Comparison of ENCODE assay signal across 9 cellular contexts in genomic region chr2:168469281-168469988, GRCh38. TPM values are rescaled to one million over a fixed set of nuclear protein-coding genes. Genes with fewer than 3 reads are reported as not detected.
DNase-seq lines count a peak whose midpoint lies in the region; ATAC-seq and TF ChIP-seq lines count a peak whose summit lies in the region.
"Had no signal": no experiment of that assay in that cellular context is flagged by ENCODE, and none has a peak within 500 bp of the region (broad histone marks: within the 10 kb centered on the region; RNA-seq: fewer than 3 reads in every experiment).

No MANE protein-coding gene starts in this region.

- no peak for DNase-seq in activated naive CD4-positive, alpha-beta T cell treated with anti-CD3 and anti-CD28 coated beads for 36 hours
- DNase-seq in OCI-LY7 (ENCODE audit: low spot score) (peak; percentile 12), upper lobe of right lung (no peak), brain microvascular endothelial cell (no peak)
- no peak for DNase-seq in activated naive CD4-positive, alpha-beta T cell treated with Interleukin-2 at 50 U/mL for 16 hours
- no peak for DNase-seq in activated naive CD4-positive, alpha-beta T cell (lab: John Stamatoyannopoulos, UW)
- DNase-seq: Peyer's patch had no signal

- H3K27me3 Mint-ChIP-seq in activated naive CD4-positive, alpha-beta T cell treated with anti-CD3 and anti-CD28 coated beads, Interleukin-2, amount 50 U/mL, for 24 hours = no peaks in the 10 kb centered on the region
- no peaks in the 10 kb centered on the region for H3K27me3 Mint-ChIP-seq in activated naive CD4-positive, alpha-beta T cell treated with anti-CD3 and anti-CD28 coated beads for 36 hours (ENCODE audit: low read depth)

- H3K36me3 Mint-ChIP-seq in activated naive CD4-positive, alpha-beta T cell treated with anti-CD3 and anti-CD28 coated beads, Interleukin-2, amount 50 U/mL, for 24 hours = peaks cover 5% of the 10 kb centered on the region
- H3K36me3 Mint-ChIP-seq in activated naive CD4-positive, alpha-beta T cell treated with anti-CD3 and anti-CD28 coated beads for 36 hours (ENCODE audit: low read depth) = peaks cover 5% of the 10 kb centered on the region

- H3K9me3 ChIP-seq in OCI-LY7 (ENCODE audit: low read length) (no peaks in the 10 kb centered on the region), upper lobe of right lung (no peaks in the 10 kb centered on the region)
- H3K9me3 ChIP-seq: Peyer's patch had no signal

- H3K4me1 Mint-ChIP-seq in activated naive CD4-positive, alpha-beta T cell treated with anti-CD3 and anti-CD28 coated beads, Interleukin-2, amount 50 U/mL, for 24 hours = peaks cover 90% of the 10 kb centered on the region
- peaks cover 77% of the 10 kb centered on the region for H3K4me1 Mint-ChIP-seq in activated naive CD4-positive, alpha-beta T cell treated with anti-CD3 and anti-CD28 coated beads for 36 hours (ENCODE audit: low read depth)

- BruUV-seq in OCI-LY7 (replicated peaks; lab: Mats Ljungman, UMichigan) = no TSS peak

- in situ Hi-C loops in brain microvascular endothelial cell (cut with HindIII; ENCODE audit: low pct_ligation_motif_present, low sequenced_read_pairs) = no loop called here

- CTCF ChIA-PET in activated naive CD4-positive, alpha-beta T cell treated with anti-CD3 and anti-CD28 coated beads for 36 hours (lab: Charles Lee) = interaction anchor here (1.1 to 2.9 kb wide), 3 partner anchors 9 to 18 kb away, joined by 3 to 10 read pairs (median 6); no protein-coding TSS in a partner anchor
- CTCF ChIA-PET in OCI-LY7 (lab: Charles Lee; ENCODE audit: unreplicated experiment) = no interaction called here

- no peaks in the 10 kb centered on the region for H3K9me3 Mint-ChIP-seq in activated naive CD4-positive, alpha-beta T cell treated with anti-CD3 and anti-CD28 coated beads, Interleukin-2, amount 50 U/mL, for 24 hours
- no peaks in the 10 kb centered on the region for H3K9me3 Mint-ChIP-seq in activated naive CD4-positive, alpha-beta T cell treated with anti-CD3 and anti-CD28 coated beads for 36 hours

- H3K27ac ChIP-seq in OCI-LY7 (ENCODE audit: low read depth, low read length, poor library complexity, severe bottlenecking) (no peak overlapping the region), upper lobe of right lung (no peak overlapping the region), brain microvascular endothelial cell (no peak overlapping the region)
- H3K27ac ChIP-seq: Peyer's patch had no signal

- POLR2A ChIA-PET in OCI-LY7 (lab: Charles Lee) = interaction anchor here (0.9 to 1.0 kb wide), 2 partner anchors 13 to 330 kb away, joined by 3 to 4 read pairs; no protein-coding TSS in a partner anchor

- H3K4me3 Mint-ChIP-seq in activated naive CD4-positive, alpha-beta T cell treated with anti-CD3 and anti-CD28 coated beads, Interleukin-2, amount 50 U/mL, for 24 hours = peak overlapping the region; percentile 2
- no peak overlapping the region for H3K4me3 Mint-ChIP-seq in activated naive CD4-positive, alpha-beta T cell treated with anti-CD3 and anti-CD28 coated beads for 36 hours

- no peak for TF ChIP-seq CTCF in OCI-LY7 (conservative IDR thresholded peaks at IDR 0.05; ENCODE audit: low read length)
- TF ChIP-seq CTCF in upper lobe of right lung (IDR thresholded peaks at IDR 0.05) = no peak
- no peak for TF ChIP-seq CTCF in brain microvascular endothelial cell (IDR thresholded peaks at IDR 0.05; ENCODE audit: low read depth, low read length, missing control alignments)

- peaks cover 7% of the 10 kb centered on the region for H3K4me1 ChIP-seq in OCI-LY7 (ENCODE audit: insufficient read depth, low read length, poor library complexity, severe bottlenecking)
- peaks cover 21% of the 10 kb centered on the region for H3K4me1 ChIP-seq in upper lobe of right lung

- H3K79me2 ChIP-seq in OCI-LY7 (ENCODE audit: insufficient read depth, low read depth, low read length) = no peaks in the 10 kb centered on the region

- H3K27ac Mint-ChIP-seq in activated naive CD4-positive, alpha-beta T cell treated with anti-CD3 and anti-CD28 coated beads, Interleukin-2, amount 50 U/mL, for 24 hours = no peak overlapping the region
- no peak overlapping the region for H3K27ac Mint-ChIP-seq in activated naive CD4-positive, alpha-beta T cell treated with anti-CD3 and anti-CD28 coated beads for 36 hours

- intact Hi-C loops in activated naive CD4-positive, alpha-beta T cell treated with anti-CD3 and anti-CD28 coated beads for 36 hours (cut with micrococcal nuclease) = no loop called here
- intact Hi-C loops in OCI-LY7 (cut with micrococcal nuclease; ENCODE audit: unreplicated experiment) (no loop called here), upper lobe of right lung (cut with DNase I) (no loop called here)

- H3K9me2 ChIP-seq in OCI-LY7 (ENCODE audit: insufficient read depth, low read length) = no peaks in the 10 kb centered on the region

- no peaks in the 10 kb centered on the region for H4K20me1 ChIP-seq in OCI-LY7 (ENCODE audit: insufficient read depth, low read length)

- H3K4me3 ChIP-seq in OCI-LY7 (ENCODE audit: low read depth, low read length, poor library complexity, severe bottlenecking) (no peak overlapping the region), upper lobe of right lung (no peak overlapping the region), brain microvascular endothelial cell (ENCODE audit: low read depth, low read length) (no peak overlapping the region)
- H3K4me3 ChIP-seq: Peyer's patch had no signal

- H3K4me2 ChIP-seq in OCI-LY7 (ENCODE audit: low read length) = peak overlapping the region; percentile 26; the same call in 1 of the 2 replicates

- H3K36me3 ChIP-seq in OCI-LY7 (ENCODE audit: insufficient read depth, low read length) (no peaks in the 10 kb centered on the region), upper lobe of right lung (no peaks in the 10 kb centered on the region), brain microvascular endothelial cell (replicated peaks) (no peaks in the 10 kb centered on the region)
- H3K36me3 ChIP-seq: Peyer's patch had no signal

- ATAC-seq in HG03060 (IDR thresholded peaks at IDR 0.05; ENCODE audit: low read depth, unreplicated experiment) = peak; percentile 73
- peak; percentile 69 for ATAC-seq in upper lobe of right lung

- H3K27me3 ChIP-seq in upper lobe of right lung (no peaks in the 10 kb centered on the region), brain microvascular endothelial cell (replicated peaks) (no peaks in the 10 kb centered on the region)
- H3K27me3 ChIP-seq: Peyer's patch had no signal

- no peak overlapping the region for H2AFZ ChIP-seq in OCI-LY7 (ENCODE audit: low read length)

RNA-seq across cellular contexts. Expression of gene CERS6, which starts 13.4 kb away (rescaled TPM):
- total RNA-seq in activated naive CD4-positive, alpha-beta T cell treated with anti-CD3 and anti-CD28 coated beads for 36 hours = 1 to 10 TPM; 9.7 to 10.0 TPM
- total RNA-seq in OCI-LY7 (2014; rRNA removed; shearing (Covaris generic)) = not detected in 2 replicates
- total RNA-seq in OCI-LY7 (2022) = 0.04 TPM in 1 of 2 replicates, not detected in the other
- 17.8 TPM for total RNA-seq in upper lobe of right lung

Comparison
In these comparisons a context has a peak if more than half of its experiments do, and no peak if none do; other contexts are left out.
1. RNA of gene CERS6, which starts 13.4 kb away (total RNA-seq): 17.8 TPM in upper lobe of right lung (single experiment) and 9.7 to 10.0 TPM in activated naive CD4-positive, alpha-beta T cell treated with anti-CD3 and anti-CD28 coated beads for 36 hours; 0.04 TPM in OCI-LY7; every median in the first group is over 10 times any median in the second.